1 cellular context compared by ENCODE assay signal in the genomic region with DNA sequence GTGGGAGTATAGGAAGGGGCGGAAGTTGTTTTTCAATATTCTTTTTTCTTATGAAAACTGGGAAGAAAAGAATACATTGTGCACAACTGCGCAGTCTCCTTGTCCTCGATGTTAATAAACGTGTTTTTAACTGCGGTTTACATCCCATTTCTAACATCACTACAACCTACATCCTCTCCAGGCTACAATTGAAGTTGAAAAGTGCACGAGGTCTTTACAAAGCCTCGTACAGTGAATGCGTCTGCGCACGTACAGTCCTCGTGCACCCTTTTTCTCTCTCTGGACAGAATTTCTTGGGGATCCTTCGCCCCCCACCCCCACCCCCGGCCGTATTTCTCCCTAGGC.
TF ChIP-seq lines count a peak whose summit lies in the region.

No MANE protein-coding gene starts in this region.

TF ChIP-seq in HepG2, 621 proteins besides CTCF, POLR2A, EP300 and RAD21 (continued from another document):
- TF ChIP-seq, protein P1, sequence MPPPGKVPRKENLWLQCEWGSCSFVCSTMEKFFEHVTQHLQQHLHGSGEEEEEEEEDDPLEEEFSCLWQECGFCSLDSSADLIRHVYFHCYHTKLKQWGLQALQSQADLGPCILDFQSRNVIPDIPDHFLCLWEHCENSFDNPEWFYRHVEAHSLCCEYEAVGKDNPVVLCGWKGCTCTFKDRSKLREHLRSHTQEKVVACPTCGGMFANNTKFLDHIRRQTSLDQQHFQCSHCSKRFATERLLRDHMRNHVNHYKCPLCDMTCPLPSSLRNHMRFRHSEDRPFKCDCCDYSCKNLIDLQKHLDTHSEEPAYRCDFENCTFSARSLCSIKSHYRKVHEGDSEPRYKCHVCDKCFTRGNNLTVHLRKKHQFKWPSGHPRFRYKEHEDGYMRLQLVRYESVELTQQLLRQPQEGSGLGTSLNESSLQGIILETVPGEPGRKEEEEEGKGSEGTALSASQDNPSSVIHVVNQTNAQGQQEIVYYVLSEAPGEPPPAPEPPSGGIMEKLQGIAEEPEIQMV (CRISPR knock-in tag; IDR thresholded peaks at IDR 0.05; ENCODE audit: low read depth), result no peak
- TF ChIP-seq, protein P2, sequence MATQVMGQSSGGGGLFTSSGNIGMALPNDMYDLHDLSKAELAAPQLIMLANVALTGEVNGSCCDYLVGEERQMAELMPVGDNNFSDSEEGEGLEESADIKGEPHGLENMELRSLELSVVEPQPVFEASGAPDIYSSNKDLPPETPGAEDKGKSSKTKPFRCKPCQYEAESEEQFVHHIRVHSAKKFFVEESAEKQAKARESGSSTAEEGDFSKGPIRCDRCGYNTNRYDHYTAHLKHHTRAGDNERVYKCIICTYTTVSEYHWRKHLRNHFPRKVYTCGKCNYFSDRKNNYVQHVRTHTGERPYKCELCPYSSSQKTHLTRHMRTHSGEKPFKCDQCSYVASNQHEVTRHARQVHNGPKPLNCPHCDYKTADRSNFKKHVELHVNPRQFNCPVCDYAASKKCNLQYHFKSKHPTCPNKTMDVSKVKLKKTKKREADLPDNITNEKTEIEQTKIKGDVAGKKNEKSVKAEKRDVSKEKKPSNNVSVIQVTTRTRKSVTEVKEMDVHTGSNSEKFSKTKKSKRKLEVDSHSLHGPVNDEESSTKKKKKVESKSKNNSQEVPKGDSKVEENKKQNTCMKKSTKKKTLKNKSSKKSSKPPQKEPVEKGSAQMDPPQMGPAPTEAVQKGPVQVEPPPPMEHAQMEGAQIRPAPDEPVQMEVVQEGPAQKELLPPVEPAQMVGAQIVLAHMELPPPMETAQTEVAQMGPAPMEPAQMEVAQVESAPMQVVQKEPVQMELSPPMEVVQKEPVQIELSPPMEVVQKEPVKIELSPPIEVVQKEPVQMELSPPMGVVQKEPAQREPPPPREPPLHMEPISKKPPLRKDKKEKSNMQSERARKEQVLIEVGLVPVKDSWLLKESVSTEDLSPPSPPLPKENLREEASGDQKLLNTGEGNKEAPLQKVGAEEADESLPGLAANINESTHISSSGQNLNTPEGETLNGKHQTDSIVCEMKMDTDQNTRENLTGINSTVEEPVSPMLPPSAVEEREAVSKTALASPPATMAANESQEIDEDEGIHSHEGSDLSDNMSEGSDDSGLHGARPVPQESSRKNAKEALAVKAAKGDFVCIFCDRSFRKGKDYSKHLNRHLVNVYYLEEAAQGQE (IDR thresholded peaks at IDR 0.05; ENCODE audit: borderline replicate concordance in 1 of 2, low read depth in 1 of 2, low read length in 2 of 2), result no peak
- TF ChIP-seq, protein P3, sequence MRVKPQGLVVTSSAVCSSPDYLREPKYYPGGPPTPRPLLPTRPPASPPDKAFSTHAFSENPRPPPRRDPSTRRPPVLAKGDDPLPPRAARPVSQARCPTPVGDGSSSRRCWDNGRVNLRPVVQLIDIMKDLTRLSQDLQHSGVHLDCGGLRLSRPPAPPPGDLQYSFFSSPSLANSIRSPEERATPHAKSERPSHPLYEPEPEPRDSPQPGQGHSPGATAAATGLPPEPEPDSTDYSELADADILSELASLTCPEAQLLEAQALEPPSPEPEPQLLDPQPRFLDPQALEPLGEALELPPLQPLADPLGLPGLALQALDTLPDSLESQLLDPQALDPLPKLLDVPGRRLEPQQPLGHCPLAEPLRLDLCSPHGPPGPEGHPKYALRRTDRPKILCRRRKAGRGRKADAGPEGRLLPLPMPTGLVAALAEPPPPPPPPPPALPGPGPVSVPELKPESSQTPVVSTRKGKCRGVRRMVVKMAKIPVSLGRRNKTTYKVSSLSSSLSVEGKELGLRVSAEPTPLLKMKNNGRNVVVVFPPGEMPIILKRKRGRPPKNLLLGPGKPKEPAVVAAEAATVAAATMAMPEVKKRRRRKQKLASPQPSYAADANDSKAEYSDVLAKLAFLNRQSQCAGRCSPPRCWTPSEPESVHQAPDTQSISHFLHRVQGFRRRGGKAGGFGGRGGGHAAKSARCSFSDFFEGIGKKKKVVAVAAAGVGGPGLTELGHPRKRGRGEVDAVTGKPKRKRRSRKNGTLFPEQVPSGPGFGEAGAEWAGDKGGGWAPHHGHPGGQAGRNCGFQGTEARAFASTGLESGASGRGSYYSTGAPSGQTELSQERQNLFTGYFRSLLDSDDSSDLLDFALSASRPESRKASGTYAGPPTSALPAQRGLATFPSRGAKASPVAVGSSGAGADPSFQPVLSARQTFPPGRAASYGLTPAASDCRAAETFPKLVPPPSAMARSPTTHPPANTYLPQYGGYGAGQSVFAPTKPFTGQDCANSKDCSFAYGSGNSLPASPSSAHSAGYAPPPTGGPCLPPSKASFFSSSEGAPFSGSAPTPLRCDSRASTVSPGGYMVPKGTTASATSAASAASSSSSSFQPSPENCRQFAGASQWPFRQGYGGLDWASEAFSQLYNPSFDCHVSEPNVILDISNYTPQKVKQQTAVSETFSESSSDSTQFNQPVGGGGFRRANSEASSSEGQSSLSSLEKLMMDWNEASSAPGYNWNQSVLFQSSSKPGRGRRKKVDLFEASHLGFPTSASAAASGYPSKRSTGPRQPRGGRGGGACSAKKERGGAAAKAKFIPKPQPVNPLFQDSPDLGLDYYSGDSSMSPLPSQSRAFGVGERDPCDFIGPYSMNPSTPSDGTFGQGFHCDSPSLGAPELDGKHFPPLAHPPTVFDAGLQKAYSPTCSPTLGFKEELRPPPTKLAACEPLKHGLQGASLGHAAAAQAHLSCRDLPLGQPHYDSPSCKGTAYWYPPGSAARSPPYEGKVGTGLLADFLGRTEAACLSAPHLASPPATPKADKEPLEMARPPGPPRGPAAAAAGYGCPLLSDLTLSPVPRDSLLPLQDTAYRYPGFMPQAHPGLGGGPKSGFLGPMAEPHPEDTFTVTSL (CRISPR knock-in tag; IDR thresholded peaks at IDR 0.05; ENCODE audit: borderline replicate concordance), result no peak
- TF ChIP-seq SUZ12 (IDR thresholded peaks at IDR 0.05; ENCODE audit: low read depth, low read length) (no peak), ZNF777 (CRISPR knock-in tag; IDR thresholded peaks at IDR 0.05) (no peak), SALL1 (CRISPR knock-in tag; IDR thresholded peaks at IDR 0.05) (no peak), SRY (CRISPR knock-in tag; IDR thresholded peaks at IDR 0.05) (no peak)
- TF ChIP-seq, protein P4, sequence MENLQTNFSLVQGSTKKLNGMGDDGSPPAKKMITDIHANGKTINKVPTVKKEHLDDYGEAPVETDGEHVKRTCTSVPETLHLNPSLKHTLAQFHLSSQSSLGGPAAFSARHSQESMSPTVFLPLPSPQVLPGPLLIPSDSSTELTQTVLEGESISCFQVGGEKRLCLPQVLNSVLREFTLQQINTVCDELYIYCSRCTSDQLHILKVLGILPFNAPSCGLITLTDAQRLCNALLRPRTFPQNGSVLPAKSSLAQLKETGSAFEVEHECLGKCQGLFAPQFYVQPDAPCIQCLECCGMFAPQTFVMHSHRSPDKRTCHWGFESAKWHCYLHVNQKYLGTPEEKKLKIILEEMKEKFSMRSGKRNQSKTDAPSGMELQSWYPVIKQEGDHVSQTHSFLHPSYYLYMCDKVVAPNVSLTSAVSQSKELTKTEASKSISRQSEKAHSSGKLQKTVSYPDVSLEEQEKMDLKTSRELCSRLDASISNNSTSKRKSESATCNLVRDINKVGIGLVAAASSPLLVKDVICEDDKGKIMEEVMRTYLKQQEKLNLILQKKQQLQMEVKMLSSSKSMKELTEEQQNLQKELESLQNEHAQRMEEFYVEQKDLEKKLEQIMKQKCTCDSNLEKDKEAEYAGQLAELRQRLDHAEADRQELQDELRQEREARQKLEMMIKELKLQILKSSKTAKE (CRISPR knock-in tag; IDR thresholded peaks at IDR 0.05; ENCODE audit: borderline replicate concordance), result no peak
- TF ChIP-seq, protein P5, sequence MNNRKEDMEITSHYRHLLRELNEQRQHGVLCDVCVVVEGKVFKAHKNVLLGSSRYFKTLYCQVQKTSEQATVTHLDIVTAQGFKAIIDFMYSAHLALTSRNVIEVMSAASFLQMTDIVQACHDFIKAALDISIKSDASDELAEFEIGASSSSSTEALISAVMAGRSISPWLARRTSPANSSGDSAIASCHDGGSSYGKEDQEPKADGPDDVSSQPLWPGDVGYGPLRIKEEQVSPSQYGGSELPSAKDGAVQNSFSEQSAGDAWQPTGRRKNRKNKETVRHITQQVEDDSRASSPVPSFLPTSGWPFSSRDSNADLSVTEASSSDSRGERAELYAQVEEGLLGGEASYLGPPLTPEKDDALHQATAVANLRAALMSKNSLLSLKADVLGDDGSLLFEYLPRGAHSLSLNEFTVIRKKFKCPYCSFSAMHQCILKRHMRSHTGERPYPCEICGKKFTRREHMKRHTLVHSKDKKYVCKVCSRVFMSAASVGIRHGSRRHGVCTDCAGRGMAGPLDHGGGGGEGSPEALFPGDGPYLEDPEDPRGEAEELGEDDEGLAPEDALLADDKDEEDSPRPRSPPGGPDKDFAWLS (CRISPR knock-in tag; IDR thresholded peaks at IDR 0.05; ENCODE audit: borderline replicate concordance), result no peak
